ENCODE assay signal across 28 cellular contexts in genomic region chr5:81830602-81831001, GRCh38.
DNase-seq lines count a peak whose midpoint lies in the region; FAIRE-seq and TF ChIP-seq lines count a peak whose summit lies in the region.
"Had no signal": no experiment of that assay in that cellular context is flagged by ENCODE, and none has a peak within 500 bp of the region (broad histone marks: within the 10 kb centered on the region; RNA-seq: fewer than 3 reads in every experiment).

No MANE protein-coding gene starts in this region.

- H2BK12ac ChIP-seq in mesenchymal stem cell (ENCODE audit: low read length in 2 of 2) = no peak overlapping the region

- H2BK5ac ChIP-seq in mesenchymal stem cell (ENCODE audit: low read depth, low read length, poor library complexity, severe bottlenecking) = no peak overlapping the region

- H3K4me1 Mint-ChIP-seq in astrocyte (ENCODE audit: low read depth, unreplicated experiment) (peaks cover 3% of the 10 kb centered on the region), HFFc6 (ENCODE audit: low read depth) (peaks cover 6% of the 10 kb centered on the region)
- H3K4me1 Mint-ChIP-seq: activated naive CD4-positive, alpha-beta T cell treated with anti-CD3 and anti-CD28 coated beads, Interleukin-2, amount 10 ng/mL, durations not matched to agents 7 days and 5 days had no signal

- no peak overlapping the region for H3K18ac ChIP-seq in mesenchymal stem cell (ENCODE audit: low read depth in 1 of 2, low read length in 2 of 2)

- H3K9me3 ChIP-seq in astrocyte (ENCODE audit: insufficient read depth, low read depth, low read length) (no peaks in the 10 kb centered on the region), mesenchymal stem cell (ENCODE audit: control insufficient read depth, low read length) (no peaks in the 10 kb centered on the region)
- H3K9me3 ChIP-seq: spleen, tibial nerve had no signal

- H3K27ac ChIP-seq in astrocyte (ENCODE audit: low read depth, low read length) = no peak overlapping the region
- no peak overlapping the region for H3K27ac ChIP-seq in mesenchymal stem cell (ENCODE audit: low read length, poor library complexity, severe bottlenecking)
- H3K27ac ChIP-seq: RWPE1, tibial nerve had no signal

- H3K79me2 ChIP-seq in astrocyte (ENCODE audit: insufficient read depth, low read length) = no peaks in the 10 kb centered on the region

- no peak overlapping the region for H3K23ac ChIP-seq in mesenchymal stem cell (ENCODE audit: low read length in 2 of 2)

- no peak overlapping the region for H2BK15ac ChIP-seq in mesenchymal stem cell (ENCODE audit: low read depth, poor library complexity, severe bottlenecking)

- DNase-seq in SIG-M5 treated with dmso at 0.1 percent for 504 hours (lab: John Stamatoyannopoulos, UW; ENCODE audit: unreplicated experiment) (peak; percentile 75), SIG-M5 (lab: John Stamatoyannopoulos, UW) (no peak), NB4 (ENCODE audit: low read depth) (peak; percentile 62), astrocyte (ENCODE audit: low read depth) (no peak), retina (no peak), HFFc6 (no peak), mesenchymal stem cell (no peak)
- no peak for DNase-seq in activated CD4-positive, alpha-beta T cell treated with anti-CD3 and anti-CD28 coated beads, Interleukin-2, amount 50 U/mL, for 1 hour
- DNase-seq: 8988T; activated CD4-positive, alpha-beta T cell treated with anti-CD3 and anti-CD28 coated beads for 4 hours; activated naive CD4-positive, alpha-beta T cell treated with anti-CD3 and anti-CD28 coated beads, Interleukin-2, amount 10 ng/mL, durations not matched to agents 7 days and 5 days; activated T-cell treated with anti-CD3 and anti-CD28 coated beads, Interleukin-2, amount 50 U/mL, for 48 hours; amygdala; cortex of kidney; DMS79; H7; kidney; MM.1S; NCI-H2081; nucleus accumbens; spleen; stimulated activated CD4-positive, alpha-beta T cell treated with anti-CD3 and anti-CD28 coated beads, Interleukin-4, amount 100 ng/mL, for 24 hours; stimulated activated naive CD8-positive, alpha-beta T cell treated with anti-CD3 and anti-CD28 coated beads, Interleukin-15, amount 100 ng/mL, for 72 hours had no signal

- no peaks in the 10 kb centered on the region for H3K27me3 Mint-ChIP-seq in astrocyte (ENCODE audit: low read depth, unreplicated experiment)
- peaks cover 3% of the 10 kb centered on the region; the same call in 1 of the 2 replicates for H3K27me3 Mint-ChIP-seq in HFFc6 (ENCODE audit: insufficient read depth)
- H3K27me3 Mint-ChIP-seq: IgD-negative memory B cell; stimulated activated naive CD8-positive, alpha-beta T cell treated with anti-CD3 and anti-CD28 coated beads, Interleukin-15, amount 100 ng/mL, for 72 hours had no signal

- H3K36me3 Mint-ChIP-seq in astrocyte (ENCODE audit: low read depth, unreplicated experiment) (no peaks in the 10 kb centered on the region), HFFc6 (ENCODE audit: low read depth) (no peaks in the 10 kb centered on the region)
- H3K36me3 Mint-ChIP-seq: activated naive CD4-positive, alpha-beta T cell treated with anti-CD3 and anti-CD28 coated beads, Interleukin-2, amount 10 ng/mL, durations not matched to agents 7 days and 5 days; IgD-negative memory B cell had no signal

- H3K36me3 ChIP-seq in astrocyte (ENCODE audit: insufficient read depth, low read length) (no peaks in the 10 kb centered on the region), mesenchymal stem cell (ENCODE audit: control insufficient read depth in 1 of 2, insufficient read depth in 2 of 2, low read depth in 1 of 2, low read length in 2 of 2) (no peaks in the 10 kb centered on the region)
- H3K36me3 ChIP-seq: spleen, tibial nerve had no signal

- H3K4me1 ChIP-seq in astrocyte (ENCODE audit: insufficient read depth, low read length) (no peaks in the 10 kb centered on the region), mesenchymal stem cell (ENCODE audit: control insufficient read depth, insufficient read depth, low read depth, low read length) (peaks cover 1% of the 10 kb centered on the region)

- H4K8ac ChIP-seq in mesenchymal stem cell (ENCODE audit: low read length) = no peak overlapping the region

- H3K4me3 ChIP-seq in NB4 (ENCODE audit: low read depth, low read length) = no peak overlapping the region
- H3K4me3 ChIP-seq in astrocyte (ENCODE audit: insufficient read depth, low read depth, low read length) = no peak overlapping the region
- no peak overlapping the region for H3K4me3 ChIP-seq in mesenchymal stem cell (ENCODE audit: insufficient read depth in 1 of 2, low read depth in 1 of 2, low read length in 2 of 2)
- H3K4me3 ChIP-seq: lung, spleen, tibial nerve had no signal

- H3K4ac ChIP-seq in mesenchymal stem cell (ENCODE audit: low read depth in 1 of 2, low read length in 2 of 2) = no peak overlapping the region

- H3K9me3 Mint-ChIP-seq in astrocyte (ENCODE audit: unreplicated experiment) = no peaks in the 10 kb centered on the region
- H3K9me3 Mint-ChIP-seq in HFFc6 = no peaks in the 10 kb centered on the region
- H3K9me3 Mint-ChIP-seq: activated naive CD4-positive, alpha-beta T cell treated with anti-CD3 and anti-CD28 coated beads, Interleukin-2, amount 10 ng/mL, durations not matched to agents 7 days and 5 days had no signal

- H4K20me1 ChIP-seq in astrocyte (ENCODE audit: insufficient read depth, low read length) = no peaks in the 10 kb centered on the region

- TF ChIP-seq POLR2A in NB4 (IDR thresholded peaks at IDR 0.05; ENCODE audit: extremely low read depth, insufficient read length) = no peak

- H4K91ac ChIP-seq in mesenchymal stem cell (ENCODE audit: low read length) = no peak overlapping the region

- no peaks in the 10 kb centered on the region for H3K79me1 ChIP-seq in mesenchymal stem cell (replicated peaks; ENCODE audit: low read length, poor library complexity, severe bottlenecking)

- FAIRE-seq in astrocyte (lab: Jason Lieb, UNC) = peak; percentile 47
- FAIRE-seq: endometrium, kidney had no signal

- TF ChIP-seq CTCF in NB4 (IDR thresholded peaks at IDR 0.05; ENCODE audit: low read depth, low read length) (no peak), astrocyte (IDR thresholded peaks at IDR 0.05; ENCODE audit: insufficient read depth, low read depth, low read length) (no peak), HFFc6 (IDR thresholded peaks at IDR 0.05) (no peak)

- H3K4me2 ChIP-seq in astrocyte (ENCODE audit: low read length) (no peak overlapping the region), mesenchymal stem cell (ENCODE audit: low read length, poor library complexity, severe bottlenecking) (no peak overlapping the region)

- H3K14ac ChIP-seq in mesenchymal stem cell (ENCODE audit: low read length in 2 of 2) = no peak overlapping the region

- H3K9ac ChIP-seq in astrocyte (ENCODE audit: low read length) (no peak overlapping the region), mesenchymal stem cell (ENCODE audit: low read length) (no peak overlapping the region)

- H3K27ac Mint-ChIP-seq in astrocyte (ENCODE audit: unreplicated experiment) (no peak overlapping the region), HFFc6 (no peak overlapping the region)
- H3K27ac Mint-ChIP-seq: activated naive CD4-positive, alpha-beta T cell treated with anti-CD3 and anti-CD28 coated beads, Interleukin-2, amount 10 ng/mL, durations not matched to agents 7 days and 5 days; IgD-negative memory B cell; stimulated activated naive CD8-positive, alpha-beta T cell treated with anti-CD3 and anti-CD28 coated beads, Interleukin-15, amount 100 ng/mL, for 72 hours had no signal

- no peak overlapping the region for H2BK120ac ChIP-seq in mesenchymal stem cell (ENCODE audit: low read depth, low read length)

- H2AFZ ChIP-seq in astrocyte (ENCODE audit: low read depth, low read length) (no peak overlapping the region), mesenchymal stem cell (ENCODE audit: low read depth, low read length) (no peak overlapping the region)

- H3K27me3 ChIP-seq in astrocyte (ENCODE audit: insufficient read depth, low read length) = no peaks in the 10 kb centered on the region
- H3K27me3 ChIP-seq in mesenchymal stem cell (ENCODE audit: control insufficient read depth in 1 of 2, insufficient read depth in 1 of 2, low read length in 2 of 2) = no peaks in the 10 kb centered on the region
- H3K27me3 ChIP-seq: spleen, tibial nerve had no signal

- H2AK5ac ChIP-seq in mesenchymal stem cell (ENCODE audit: low read length, severe bottlenecking) = no peak overlapping the region

- H3K4me3 Mint-ChIP-seq in astrocyte (ENCODE audit: unreplicated experiment) = no peak overlapping the region
- no peak overlapping the region for H3K4me3 Mint-ChIP-seq in HFFc6
- H3K4me3 Mint-ChIP-seq: activated naive CD4-positive, alpha-beta T cell treated with anti-CD3 and anti-CD28 coated beads, Interleukin-2, amount 10 ng/mL, durations not matched to agents 7 days and 5 days; IgD-negative memory B cell; stimulated activated naive CD8-positive, alpha-beta T cell treated with anti-CD3 and anti-CD28 coated beads, Interleukin-15, amount 100 ng/mL, for 72 hours had no signal

- no CpG with 5 or more reads among the region's 2 CpGs for WGBS in mesenchymal stem cell

Comparison
In these comparisons a context has a peak if more than half of its experiments do, and no peak if none do; other contexts are left out.
1. DNase-seq: peak in SIG-M5 treated with dmso at 0.1 percent for 504 hours (single experiment) and NB4 (single experiment); none in SIG-M5 (single experiment), astrocyte (single experiment), retina (single experiment), HFFc6 (single experiment), activated CD4-positive, alpha-beta T cell treated with anti-CD3 and anti-CD28 coated beads, Interleukin-2, amount 50 U/mL, for 1 hour (single experiment) and mesenchymal stem cell (single experiment).